ENCODE assay signal across 1 cellular context in the genomic region with DNA sequence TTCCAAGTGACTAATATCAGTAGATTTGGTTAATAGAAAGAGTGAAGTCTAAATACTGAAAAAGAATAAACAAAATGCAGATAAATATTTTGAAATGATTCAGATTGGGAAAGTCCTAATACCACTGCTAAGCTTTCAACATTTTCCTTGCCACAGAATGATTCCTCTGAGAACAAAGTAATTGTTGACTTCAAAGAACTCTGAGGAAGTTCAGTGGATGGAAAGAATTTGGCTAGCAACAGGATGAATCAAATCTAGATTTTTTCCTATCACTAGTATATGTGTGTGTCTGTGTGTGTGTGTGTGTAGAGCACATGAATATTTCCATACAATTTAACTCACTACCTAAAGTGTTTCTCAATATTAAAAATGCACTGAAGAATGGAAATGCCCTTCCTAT.
TF ChIP-seq lines count a peak whose summit lies in the region.

No MANE protein-coding gene starts in this region.

TF ChIP-seq in SK-N-SH, 30 proteins besides CTCF, POLR2A, EP300 and RAD21 (continued from another document):
- TF ChIP-seq, protein P1, sequence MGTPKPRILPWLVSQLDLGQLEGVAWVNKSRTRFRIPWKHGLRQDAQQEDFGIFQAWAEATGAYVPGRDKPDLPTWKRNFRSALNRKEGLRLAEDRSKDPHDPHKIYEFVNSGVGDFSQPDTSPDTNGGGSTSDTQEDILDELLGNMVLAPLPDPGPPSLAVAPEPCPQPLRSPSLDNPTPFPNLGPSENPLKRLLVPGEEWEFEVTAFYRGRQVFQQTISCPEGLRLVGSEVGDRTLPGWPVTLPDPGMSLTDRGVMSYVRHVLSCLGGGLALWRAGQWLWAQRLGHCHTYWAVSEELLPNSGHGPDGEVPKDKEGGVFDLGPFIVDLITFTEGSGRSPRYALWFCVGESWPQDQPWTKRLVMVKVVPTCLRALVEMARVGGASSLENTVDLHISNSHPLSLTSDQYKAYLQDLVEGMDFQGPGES (IDR thresholded peaks at IDR 0.05; ENCODE audit: low read depth, low read length), result no peak
- TF ChIP-seq GATA2 (CRISPR knock-in tag; IDR thresholded peaks at IDR 0.05), result no peak
- TF ChIP-seq, protein P2, sequence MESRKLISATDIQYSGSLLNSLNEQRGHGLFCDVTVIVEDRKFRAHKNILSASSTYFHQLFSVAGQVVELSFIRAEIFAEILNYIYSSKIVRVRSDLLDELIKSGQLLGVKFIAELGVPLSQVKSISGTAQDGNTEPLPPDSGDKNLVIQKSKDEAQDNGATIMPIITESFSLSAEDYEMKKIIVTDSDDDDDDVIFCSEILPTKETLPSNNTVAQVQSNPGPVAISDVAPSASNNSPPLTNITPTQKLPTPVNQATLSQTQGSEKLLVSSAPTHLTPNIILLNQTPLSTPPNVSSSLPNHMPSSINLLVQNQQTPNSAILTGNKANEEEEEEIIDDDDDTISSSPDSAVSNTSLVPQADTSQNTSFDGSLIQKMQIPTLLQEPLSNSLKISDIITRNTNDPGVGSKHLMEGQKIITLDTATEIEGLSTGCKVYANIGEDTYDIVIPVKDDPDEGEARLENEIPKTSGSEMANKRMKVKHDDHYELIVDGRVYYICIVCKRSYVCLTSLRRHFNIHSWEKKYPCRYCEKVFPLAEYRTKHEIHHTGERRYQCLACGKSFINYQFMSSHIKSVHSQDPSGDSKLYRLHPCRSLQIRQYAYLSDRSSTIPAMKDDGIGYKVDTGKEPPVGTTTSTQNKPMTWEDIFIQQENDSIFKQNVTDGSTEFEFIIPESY (IDR thresholded peaks at IDR 0.05; ENCODE audit: borderline replicate concordance, low read depth), result no peak
- TF ChIP-seq FOXM1 (IDR thresholded peaks at IDR 0.05; ENCODE audit: low read depth), result no peak
- no peak for TF ChIP-seq RXRA (IDR thresholded peaks at IDR 0.05; ENCODE audit: borderline replicate concordance, low read depth)
- TF ChIP-seq ELF1 (IDR thresholded peaks at IDR 0.05), result no peak
- TF ChIP-seq EZH2phosphoT487 (IDR thresholded peaks at IDR 0.05; ENCODE audit: borderline replicate concordance, low read depth), result no peak
